7 cellular contexts compared by ENCODE assay signal in genomic region chr7:6825236-6826125, GRCh38. TPM values are rescaled to one million over a fixed set of nuclear protein-coding genes. Genes with fewer than 3 reads are reported as not detected.
DNase-seq lines count a peak whose midpoint lies in the region; ATAC-seq and TF ChIP-seq lines count a peak whose summit lies in the region.
"Not testable (repeated sequence)": the region's sequence is repeated elsewhere in the genome, so short reads cannot be mapped to it uniquely, and the experiment has no call there.

No MANE protein-coding gene starts in this region.

- TF ChIP-seq CTCF in PC-9 (conservative IDR thresholded peaks at IDR 0.05); neutrophil (IDR thresholded peaks at IDR 0.05): not testable (repeated sequence)

- CTCF ChIA-PET in PC-9 (lab: Charles Lee), result not testable (repeated sequence)

- H3K4me1 ChIP-seq in PC-9 (replicated peaks; ENCODE audit: insufficient read depth), result peaks cover 14% of the 10 kb centered on the region
- not testable (repeated sequence) for H3K4me1 ChIP-seq in adipocyte (ENCODE audit: control insufficient read depth, insufficient read depth, low read length); neutrophil (ENCODE audit: control insufficient read depth in 1 of 2, insufficient read depth in 1 of 2, low read depth in 1 of 2, low read length in 1 of 2)

- H2AFZ ChIP-seq in PC-9, result not testable (repeated sequence)

- H3K9me3 ChIP-seq in PC-9 (ENCODE audit: insufficient read depth, low read depth); adipocyte (ENCODE audit: control insufficient read depth, low read length); neutrophil: not testable (repeated sequence)

- H3K36me3 ChIP-seq in PC-9 (ENCODE audit: low read depth) (peaks cover 17% of the 10 kb centered on the region), neutrophil (peaks cover 32% of the 10 kb centered on the region)
- not testable (repeated sequence) for H3K36me3 ChIP-seq in adipocyte (ENCODE audit: control insufficient read depth, insufficient read depth, low read length, severe bottlenecking)

- peaks cover 19% of the 10 kb centered on the region for H3K79me2 ChIP-seq in PC-9 (ENCODE audit: low read depth)

- H3K27ac ChIP-seq in PC-9, neutrophil: not testable (repeated sequence)

- ATAC-seq in GM18511 (IDR thresholded peaks at IDR 0.05; ENCODE audit: unreplicated experiment) (peak; percentile 56), GM21737 (IDR thresholded peaks at IDR 0.05; ENCODE audit: unreplicated experiment) (peak; percentile 57), HG03135 (IDR thresholded peaks at IDR 0.05; ENCODE audit: unreplicated experiment) (peak; percentile 56), Right ventricle myocardium inferior (peak; percentile 32)

- peak overlapping the region; percentile 76 for H3K4me2 ChIP-seq in PC-9

- intact Hi-C loops in PC-9 (cut with micrococcal nuclease; ENCODE audit: unreplicated experiment); Right ventricle myocardium inferior (cut with DNase I): not testable (repeated sequence)

- H3K9me2 ChIP-seq in PC-9 (ENCODE audit: insufficient read depth), result not testable (repeated sequence)

- H3K27me3 ChIP-seq in PC-9 (ENCODE audit: insufficient read depth, low read depth); adipocyte (replicated peaks; ENCODE audit: control insufficient read depth, insufficient read depth, low read length): not testable (repeated sequence)
- H3K27me3 ChIP-seq in neutrophil, result peaks cover 32% of the 10 kb centered on the region

- POLR2A ChIA-PET in PC-9 (lab: Charles Lee; ENCODE audit: unreplicated experiment), result not testable (repeated sequence)

- H3F3A ChIP-seq in PC-9 (ENCODE audit: insufficient read depth, low read depth), result not testable (repeated sequence)

- H3K4me3 ChIP-seq in PC-9 (peak overlapping the region; percentile 50; the same call in 1 of the 2 replicates), adipocyte (ENCODE audit: low read length) (peak overlapping the region; percentile 63), neutrophil (ENCODE audit: low read depth in 1 of 2, low read length in 1 of 2) (peak overlapping the region; percentile 67 to 68)

- not testable (repeated sequence) for H3K9ac ChIP-seq in adipocyte (ENCODE audit: low read length)

- BruUV-seq in PC-9 (replicated peaks; lab: Mats Ljungman, UMichigan), result TSS peak; percentile 59

- not testable (repeated sequence) for H4K20me1 ChIP-seq in PC-9 (ENCODE audit: insufficient read depth)

- DNase-seq in PC-9, result peak in 1 of 2 experiments; percentile 19
- DNase-seq in adipocyte (ENCODE audit: low read depth); Right ventricle myocardium inferior (ENCODE audit: missing footprints): not testable (repeated sequence)

RNA-seq across cellular contexts. Expression of gene CCZ1B, which starts 0.6 kb away (rescaled TPM):
- total RNA-seq in PC-9 (2021) (106 and 166 TPM in 2 replicates), Right ventricle myocardium inferior (33.5 TPM)
